8 cellular contexts compared by ENCODE assay signal in the genomic region with DNA sequence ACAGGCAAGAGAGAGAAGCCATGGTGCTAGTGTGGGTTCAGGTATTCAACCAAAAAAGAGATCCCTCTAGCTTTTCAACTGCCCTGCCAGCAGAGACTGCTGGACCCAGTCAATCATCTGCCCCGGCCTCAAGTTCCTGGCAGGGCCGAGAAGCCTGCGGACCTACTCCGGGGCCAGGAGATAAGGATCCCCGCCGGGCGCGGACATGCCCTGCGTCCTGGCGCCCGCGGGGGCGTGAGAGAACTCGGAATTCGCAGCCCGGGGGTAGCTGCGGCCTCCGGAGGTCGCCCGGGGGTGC. TPM values are rescaled to one million over a fixed set of nuclear protein-coding genes. Genes with fewer than 3 reads are reported as not detected.
DNase-seq lines count a peak whose midpoint lies in the region; ATAC-seq and TF ChIP-seq lines count a peak whose summit lies in the region.

No MANE protein-coding gene starts in this region.

- no peak overlapping the region for H3K4me3 Mint-ChIP-seq in CD4-positive, alpha-beta T cell

- H3K4me1 ChIP-seq in iPS DF 6.9 (ENCODE audit: control insufficient read depth, insufficient read depth, low read length) (peaks cover 5% of the 10 kb centered on the region; the same call in 1 of the 2 replicates), skeletal muscle tissue (ENCODE audit: control insufficient read depth in 3 of 3, insufficient read depth in 3 of 3, low read length in 3 of 3) (peaks cover 20 to 24% (median 21%) of the 10 kb centered on the region in 3 donors)

- CTCF ChIA-PET in CD4-positive, alpha-beta T cell (lab: Charles Lee) = no interaction called here

- no peak overlapping the region for H3K27ac ChIP-seq in iPS DF 6.9 (ENCODE audit: low read length)
- H3K27ac ChIP-seq in skeletal muscle tissue (ENCODE audit: low read depth, low read length) = peak overlapping the region; percentile 87
- H3K27ac ChIP-seq in CD4-positive, alpha-beta T cell (ENCODE audit: low read depth, low read length) = no peak overlapping the region

- no peaks in the 10 kb centered on the region for H3K4me1 Mint-ChIP-seq in CD4-positive, alpha-beta T cell (ENCODE audit: low read depth)

- H3K4me3 ChIP-seq in iPS DF 6.9 (ENCODE audit: low read length) (peak overlapping the region; percentile 66; the same call in 1 of the 2 replicates), skeletal muscle tissue (ENCODE audit: low read length in 3 of 3) (peak overlapping the region; percentile 88 to 92 (median 91))

- H3K36me3 ChIP-seq in iPS DF 6.9 (ENCODE audit: control insufficient read depth, insufficient read depth, low read length) (no peaks in the 10 kb centered on the region), skeletal muscle tissue (ENCODE audit: control insufficient read depth in 3 of 3, insufficient read depth in 3 of 3, low read length in 3 of 3) (no peaks in the 10 kb centered on the region)

- no CpG with 5 or more reads among the region's 20 CpGs for WGBS in iPS DF 6.9 (ENCODE audit: insufficient coverage, insufficient read length)

- no peaks in the 10 kb centered on the region for H3K36me3 Mint-ChIP-seq in CD4-positive, alpha-beta T cell (ENCODE audit: low read depth)

- no peak overlapping the region for H3K27ac Mint-ChIP-seq in CD4-positive, alpha-beta T cell

- no peaks in the 10 kb centered on the region for H3K9me3 Mint-ChIP-seq in CD4-positive, alpha-beta T cell

- peak; percentile 11 for DNase-seq in NCI-H2227 (lab: John Stamatoyannopoulos, UW; ENCODE audit: unreplicated experiment)
- no peak for DNase-seq in NCI-H2227 treated with DMSO at 0.1 percent for 48 hours (lab: John Stamatoyannopoulos, UW)
- peak; percentile 29 for DNase-seq in amniotic stem cell (lab: John Stamatoyannopoulos, UW)
- no peak for DNase-seq in iPS DF 6.9 (ENCODE audit: low read depth, low spot score)
- no peak for DNase-seq in CD4-positive, alpha-beta T cell
- no peak for DNase-seq in effector CD4-positive, alpha-beta T cell
- DNase-seq in T-helper 9 cell = no peak

- no peak for TF ChIP-seq CTCF in CD4-positive, alpha-beta T cell (IDR thresholded peaks at IDR 0.05)

- H3K9me3 ChIP-seq in iPS DF 6.9 (ENCODE audit: control insufficient read depth, insufficient read depth, low read length) (no peaks in the 10 kb centered on the region), skeletal muscle tissue (ENCODE audit: control insufficient read depth in 3 of 3, low read length in 3 of 3) (no peaks in the 10 kb centered on the region)
- no peaks in the 10 kb centered on the region for H3K9me3 ChIP-seq in CD4-positive, alpha-beta T cell (ENCODE audit: control insufficient read depth, low read length)

- ATAC-seq in CD4-positive, alpha-beta T cell (ENCODE audit: poor library complexity) = no peak

- H3K27me3 Mint-ChIP-seq in CD4-positive, alpha-beta T cell = peaks cover 92% of the 10 kb centered on the region

- H3K9ac ChIP-seq in skeletal muscle tissue (ENCODE audit: low read depth in 1 of 3, low read length in 3 of 3) = peak overlapping the region; percentile 78 to 94 (median 92)

- intact Hi-C loops in CD4-positive, alpha-beta T cell (cut with DNase I, micrococcal nuclease) = no loop called here

- POLR2A ChIA-PET in CD4-positive, alpha-beta T cell (lab: Charles Lee) = no interaction called here

- H3K27me3 ChIP-seq in iPS DF 6.9 (ENCODE audit: control insufficient read depth, insufficient read depth, low read length) = no peaks in the 10 kb centered on the region
- H3K27me3 ChIP-seq in skeletal muscle tissue (ENCODE audit: control insufficient read depth in 3 of 3, insufficient read depth in 3 of 3, low read length in 3 of 3) = no peaks in the 10 kb centered on the region
- peaks cover 51% of the 10 kb centered on the region for H3K27me3 ChIP-seq in CD4-positive, alpha-beta T cell (ENCODE audit: control insufficient read depth, insufficient read depth, low read length)

RNA-seq across cellular contexts. Expression of a gene that starts 0.8 kb away (rescaled TPM):
- 23.5 TPM for total RNA-seq in skeletal muscle tissue
- not detected for total RNA-seq in CD4-positive, alpha-beta T cell

Comparison
In these comparisons a context has a peak if more than half of its experiments do, and no peak if none do; other contexts are left out.
1. DNase-seq: peak in NCI-H2227 (single experiment) and amniotic stem cell (single experiment); none in NCI-H2227 treated with DMSO at 0.1 percent for 48 hours (single experiment), iPS DF 6.9 (single experiment), CD4-positive, alpha-beta T cell (0 of 10), effector CD4-positive, alpha-beta T cell (single experiment) and T-helper 9 cell (single experiment).
2. RNA of a gene that starts 0.8 kb away (total RNA-seq): 23.5 TPM in skeletal muscle tissue (single experiment); not detected in CD4-positive, alpha-beta T cell; every median in the first group is over 10 times any median in the second.